8 cellular contexts compared by ENCODE assay signal in the genomic region with DNA sequence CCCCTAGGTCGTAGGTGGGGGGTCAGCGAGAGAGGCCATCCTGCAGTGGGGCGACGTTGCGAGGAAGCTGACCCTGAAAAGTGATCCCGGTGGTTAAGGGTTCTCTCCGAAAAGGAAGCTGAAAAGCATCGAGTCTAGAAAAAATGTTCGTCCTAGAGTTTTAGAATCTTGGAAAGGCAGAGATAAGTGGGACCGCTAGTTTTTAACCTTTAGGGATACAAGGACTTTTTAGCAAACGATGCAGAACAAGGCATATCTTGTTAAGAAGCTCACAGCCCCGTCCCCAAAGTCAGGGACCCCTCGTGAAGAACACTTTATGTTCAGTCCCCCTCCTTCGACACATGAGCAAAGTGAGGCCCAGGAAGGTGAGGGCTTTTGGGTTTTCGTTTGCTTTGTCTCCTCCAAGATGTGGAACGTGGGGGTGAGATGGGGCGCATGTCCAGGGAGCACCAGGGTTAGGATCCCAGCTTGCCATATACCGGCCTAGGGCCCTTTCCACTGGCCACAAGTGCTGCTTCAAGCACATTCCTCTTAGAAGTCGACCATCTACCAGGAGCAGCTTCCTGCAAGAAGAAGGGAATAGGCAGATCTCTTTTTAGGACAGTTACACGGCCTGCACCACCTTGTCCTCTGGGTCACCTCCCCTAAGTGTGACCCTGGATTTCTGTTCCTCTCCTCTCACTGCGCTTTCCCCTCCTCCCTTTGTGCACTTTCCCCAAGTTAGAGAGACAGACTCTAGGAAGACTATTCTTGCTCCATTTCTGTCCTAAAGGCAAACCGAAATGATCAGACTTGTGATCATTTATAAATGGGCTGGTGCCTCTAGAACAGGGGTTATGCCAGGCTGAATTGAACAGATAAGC. TPM values are rescaled to one million over a fixed set of nuclear protein-coding genes. Genes with fewer than 3 reads are reported as not detected.
DNase-seq lines count a peak whose midpoint lies in the region; ATAC-seq lines count a peak whose summit lies in the region.

No MANE protein-coding gene starts in this region.

- H3K4me3 ChIP-seq in iPS-18c (ENCODE audit: insufficient read depth, low read depth, low read length), result peak overlapping the region; percentile 77; the same call in 1 of the 2 replicates

- DNase-seq in D341Med (ENCODE audit: low spot score), result peak; percentile 18
- DNase-seq in stimulated activated naive CD8-positive, alpha-beta T cell treated with anti-CD3 and anti-CD28 coated beads, Interleukin-15, amount 100 ng/mL, for 72 hours, result peak in 1 of 2 donors; percentile 4
- no peak for DNase-seq in stimulated activated CD4-positive, alpha-beta T cell treated with anti-CD3 and anti-CD28 coated beads, Interleukin-2, amount 100 ng/mL, for 48 hours

- H3K36me3 Mint-ChIP-seq in activated T-helper 17 cell treated with anti-CD3 and anti-CD28 coated beads, Interleukin-2, amount 50 U/mL, for 72 hours (ENCODE audit: low read depth), result peaks cover 15% of the 10 kb centered on the region

- peak; percentile 16 for ATAC-seq in HG03066 (IDR thresholded peaks at IDR 0.05; ENCODE audit: low read depth, unreplicated experiment)
- no peak for ATAC-seq in activated T-helper 17 cell treated with anti-CD3 and anti-CD28 coated beads, Interleukin-2, amount 50 U/mL, for 72 hours (replicated peaks)
- peak; percentile 6 for ATAC-seq in stimulated activated naive CD8-positive, alpha-beta T cell treated with anti-CD3 and anti-CD28 coated beads, Interleukin-15, amount 100 ng/mL, for 72 hours
- no peak for ATAC-seq in GM21737 (IDR thresholded peaks at IDR 0.05; ENCODE audit: unreplicated experiment)
- ATAC-seq in HG03196 (IDR thresholded peaks at IDR 0.05; ENCODE audit: unreplicated experiment), result no peak

- no peaks in the 10 kb centered on the region for H3K9me3 Mint-ChIP-seq in activated T-helper 17 cell treated with anti-CD3 and anti-CD28 coated beads, Interleukin-2, amount 50 U/mL, for 72 hours
- no peaks in the 10 kb centered on the region for H3K9me3 Mint-ChIP-seq in stimulated activated naive CD8-positive, alpha-beta T cell treated with anti-CD3 and anti-CD28 coated beads, Interleukin-15, amount 100 ng/mL, for 72 hours

- no peaks in the 10 kb centered on the region for H3K9me3 ChIP-seq in iPS-18c (ENCODE audit: control insufficient read depth, insufficient read depth, low read length)

- H3K27me3 Mint-ChIP-seq in activated T-helper 17 cell treated with anti-CD3 and anti-CD28 coated beads, Interleukin-2, amount 50 U/mL, for 72 hours, result peaks cover 4% of the 10 kb centered on the region
- peaks cover 16% of the 10 kb centered on the region for H3K27me3 Mint-ChIP-seq in stimulated activated naive CD8-positive, alpha-beta T cell treated with anti-CD3 and anti-CD28 coated beads, Interleukin-15, amount 100 ng/mL, for 72 hours

- peaks cover 24% of the 10 kb centered on the region for H3K4me1 Mint-ChIP-seq in activated T-helper 17 cell treated with anti-CD3 and anti-CD28 coated beads, Interleukin-2, amount 50 U/mL, for 72 hours
- peaks cover 40% of the 10 kb centered on the region for H3K4me1 Mint-ChIP-seq in stimulated activated naive CD8-positive, alpha-beta T cell treated with anti-CD3 and anti-CD28 coated beads, Interleukin-15, amount 100 ng/mL, for 72 hours

- peak overlapping the region; percentile 58 for H3K27ac Mint-ChIP-seq in activated T-helper 17 cell treated with anti-CD3 and anti-CD28 coated beads, Interleukin-2, amount 50 U/mL, for 72 hours
- H3K27ac Mint-ChIP-seq in stimulated activated naive CD8-positive, alpha-beta T cell treated with anti-CD3 and anti-CD28 coated beads, Interleukin-15, amount 100 ng/mL, for 72 hours, result peak overlapping the region; percentile 47 to 85

- peak overlapping the region; percentile 78 for H3K4me3 Mint-ChIP-seq in activated T-helper 17 cell treated with anti-CD3 and anti-CD28 coated beads, Interleukin-2, amount 50 U/mL, for 72 hours
- H3K4me3 Mint-ChIP-seq in stimulated activated naive CD8-positive, alpha-beta T cell treated with anti-CD3 and anti-CD28 coated beads, Interleukin-15, amount 100 ng/mL, for 72 hours, result peak overlapping the region; percentile 67 to 81

RNA-seq across cellular contexts. Expression of gene SLC35G1, which starts 1.0 kb away (rescaled TPM):
- total RNA-seq in activated T-helper 17 cell treated with anti-CD3 and anti-CD28 coated beads, Interleukin-2, amount 50 U/mL, for 72 hours, result 1 to 10 TPM; 3.4 to 6.6 TPM

Comparison
In these comparisons a context has a peak if more than half of its experiments do, and no peak if none do; other contexts are left out.
1. ATAC-seq: peak in HG03066 (single experiment) and stimulated activated naive CD8-positive, alpha-beta T cell treated with anti-CD3 and anti-CD28 coated beads, Interleukin-15, amount 100 ng/mL, for 72 hours (single experiment); none in activated T-helper 17 cell treated with anti-CD3 and anti-CD28 coated beads, Interleukin-2, amount 50 U/mL, for 72 hours (single experiment), GM21737 (single experiment) and HG03196 (single experiment).